In genomic region chr10:7199152-7199760, GRCh38 we compare ENCODE assay signal across 13 cellular contexts.
A peak's percentile ranks its signal among the peaks of the same experiment; 100 is the strongest.
DNase-seq lines count a peak whose midpoint lies in the region; ATAC-seq and TF ChIP-seq lines count a peak whose summit lies in the region.
"Had no signal": no experiment of that assay in that cellular context is flagged by ENCODE, and none has a peak within 500 bp of the region (broad histone marks: within the 10 kb centered on the region; RNA-seq: fewer than 3 reads in every experiment).

No MANE protein-coding gene starts in this region.

- H2AFZ ChIP-seq in mesenchymal stem cell (ENCODE audit: low read depth, low read length), result no peak overlapping the region

- in situ Hi-C loops in HAP-1 (cut with MboI; ENCODE audit: low sequenced_read_pairs), result no loop called here

- H4K91ac ChIP-seq in mesenchymal stem cell (ENCODE audit: low read length), result no peak overlapping the region

- WGBS in mesenchymal stem cell, result 89% methylated on average over 1 of the region's 3 CpGs

- no peak overlapping the region for H2BK12ac ChIP-seq in mesenchymal stem cell (ENCODE audit: low read length in 2 of 2)

- no peak overlapping the region for H3K18ac ChIP-seq in mesenchymal stem cell (ENCODE audit: low read depth in 1 of 2, low read length in 2 of 2)

- DNase-seq in AG10803 (ENCODE audit: low read depth), result peak; percentile 2
- peak; percentile 79 to 97 for DNase-seq in HAP-1 (ENCODE audit: low spot score in 2 of 2)
- peak; percentile 69 for DNase-seq in astrocyte of the hippocampus (ENCODE audit: low read depth, low spot score)
- DNase-seq in mesenchymal stem cell, result peak; percentile 42
- DNase-seq in NCI-H82 (lab: John Stamatoyannopoulos, UW), result no peak
- no peak for DNase-seq in NCI-H2081 (lab: John Stamatoyannopoulos, UW)
- DNase-seq: CD4-positive, alpha-beta memory T cell; DND-41; H9; NCI-H2107; NCI-H226; NCI-H526 had no signal

- no peak overlapping the region for H3K4ac ChIP-seq in mesenchymal stem cell (ENCODE audit: low read depth in 1 of 2, low read length in 2 of 2)

- no peak overlapping the region for H4K8ac ChIP-seq in mesenchymal stem cell (ENCODE audit: low read length)

- H3K9ac ChIP-seq in mesenchymal stem cell (ENCODE audit: low read length), result no peak overlapping the region

- H3K4me3 ChIP-seq in AG10803 (ENCODE audit: low read length), result no peak overlapping the region
- H3K4me3 ChIP-seq in HAP-1, result no peak overlapping the region
- H3K4me3 ChIP-seq in mesenchymal stem cell (ENCODE audit: insufficient read depth in 1 of 2, low read depth in 1 of 2, low read length in 2 of 2), result no peak overlapping the region

- H3K9me3 ChIP-seq in HAP-1 (no peaks in the 10 kb centered on the region), mesenchymal stem cell (ENCODE audit: control insufficient read depth, low read length) (peaks cover 12% of the 10 kb centered on the region)

- no peak overlapping the region for H2BK120ac ChIP-seq in mesenchymal stem cell (ENCODE audit: low read depth, low read length)

- no peak overlapping the region for H3K27ac ChIP-seq in mesenchymal stem cell (ENCODE audit: low read length, poor library complexity, severe bottlenecking)

- TF ChIP-seq CTCF in AG10803 (conservative IDR thresholded peaks at IDR 0.05; ENCODE audit: low read length), result no peak

- H3K14ac ChIP-seq in mesenchymal stem cell (ENCODE audit: low read length in 2 of 2), result no peak overlapping the region

- peaks cover 20% of the 10 kb centered on the region for H3K4me1 ChIP-seq in HAP-1
- no peaks in the 10 kb centered on the region for H3K4me1 ChIP-seq in mesenchymal stem cell (ENCODE audit: control insufficient read depth, insufficient read depth, low read depth, low read length)

- ATAC-seq in HG02642 (IDR thresholded peaks at IDR 0.05; ENCODE audit: poor library complexity, unreplicated experiment), result no peak

- H2BK15ac ChIP-seq in mesenchymal stem cell (ENCODE audit: low read depth, poor library complexity, severe bottlenecking), result no peak overlapping the region

- no peak overlapping the region for H2BK5ac ChIP-seq in mesenchymal stem cell (ENCODE audit: low read depth, low read length, poor library complexity, severe bottlenecking)

- no peak overlapping the region for H3K4me2 ChIP-seq in mesenchymal stem cell (ENCODE audit: low read length, poor library complexity, severe bottlenecking)

- H3K27me3 ChIP-seq in HAP-1 (ENCODE audit: low read depth) (no peaks in the 10 kb centered on the region), mesenchymal stem cell (ENCODE audit: control insufficient read depth in 1 of 2, insufficient read depth in 1 of 2, low read length in 2 of 2) (no peaks in the 10 kb centered on the region)

- no peak overlapping the region for H2AK5ac ChIP-seq in mesenchymal stem cell (ENCODE audit: low read length, severe bottlenecking)

- H3K36me3 ChIP-seq in HAP-1 (replicated peaks), result peaks cover 27% of the 10 kb centered on the region
- H3K36me3 ChIP-seq in mesenchymal stem cell (ENCODE audit: control insufficient read depth in 1 of 2, insufficient read depth in 2 of 2, low read depth in 1 of 2, low read length in 2 of 2), result peaks cover 0 to 39% of the 10 kb centered on the region in 2 experiments

- H3K23ac ChIP-seq in mesenchymal stem cell (ENCODE audit: low read length in 2 of 2), result no peak overlapping the region

- no peaks in the 10 kb centered on the region for H3K79me1 ChIP-seq in mesenchymal stem cell (replicated peaks; ENCODE audit: low read length, poor library complexity, severe bottlenecking)

Comparison
In these comparisons a context has a peak if more than half of its experiments do, and no peak if none do; other contexts are left out.
1. DNase-seq: peak in AG10803 (single experiment), HAP-1 (2 of 2), astrocyte of the hippocampus (single experiment) and mesenchymal stem cell (single experiment); none in NCI-H82 (single experiment) and NCI-H2081 (0 of 2).